ENCODE assay signal across 13 cellular contexts in genomic region chr1:19764848-19765247, GRCh38. TPM values are rescaled to one million over a fixed set of nuclear protein-coding genes. Genes with fewer than 3 reads are reported as not detected.
DNase-seq lines count a peak whose midpoint lies in the region; ATAC-seq and TF ChIP-seq lines count a peak whose summit lies in the region.
"Had no signal": no experiment of that assay in that cellular context is flagged by ENCODE, and none has a peak within 500 bp of the region (broad histone marks: within the 10 kb centered on the region; RNA-seq: fewer than 3 reads in every experiment).

No MANE protein-coding gene starts in this region.

- H3K9me2 ChIP-seq in hepatocyte (replicated peaks; ENCODE audit: insufficient read depth), result no peaks in the 10 kb centered on the region

- no peak for TF ChIP-seq CTCF in hepatocyte (IDR thresholded peaks at IDR 0.05; ENCODE audit: poor library complexity)

- H3K27me3 ChIP-seq in hepatocyte, result no peaks in the 10 kb centered on the region
- H3K27me3 ChIP-seq: BLaER1 had no signal

- no peak overlapping the region for H3K4me2 ChIP-seq in hepatocyte
- H3K4me2 ChIP-seq: BLaER1 had no signal

- no peaks in the 10 kb centered on the region for H4K20me1 ChIP-seq in hepatocyte (ENCODE audit: insufficient read depth, poor library complexity, severe bottlenecking)
- H4K20me1 ChIP-seq: BLaER1 had no signal

- WGBS in hepatocyte (ENCODE audit: low lambda C conversion rate, missing lambda C conversion rate), result 52% methylated on average over 5 of the region's 5 CpGs

- H3K27ac ChIP-seq in hepatocyte, result peak overlapping the region; percentile 66
- H3K27ac ChIP-seq: BLaER1 had no signal

- H3K9me3 Mint-ChIP-seq in stimulated activated naive CD8-positive, alpha-beta T cell treated with anti-CD3 and anti-CD28 coated beads, Interleukin-15, amount 100 ng/mL, for 72 hours, result no peaks in the 10 kb centered on the region
- no peaks in the 10 kb centered on the region for H3K9me3 Mint-ChIP-seq in activated naive CD8-positive, alpha-beta T cell treated with anti-CD3 and anti-CD28 coated beads, Interleukin-2, amount 50 U/mL, for 24 hours
- no peaks in the 10 kb centered on the region for H3K9me3 Mint-ChIP-seq in immature natural killer cell
- H3K9me3 Mint-ChIP-seq in effector memory CD8-positive, alpha-beta T cell, result no peaks in the 10 kb centered on the region

- H3K27ac Mint-ChIP-seq in stimulated activated naive CD8-positive, alpha-beta T cell treated with anti-CD3 and anti-CD28 coated beads, Interleukin-15, amount 100 ng/mL, for 72 hours, result no peak overlapping the region
- H3K27ac Mint-ChIP-seq in activated naive CD8-positive, alpha-beta T cell treated with anti-CD3 and anti-CD28 coated beads, Interleukin-2, amount 50 U/mL, for 24 hours, result peak overlapping the region; percentile 40
- H3K27ac Mint-ChIP-seq in immature natural killer cell, result no peak overlapping the region
- H3K27ac Mint-ChIP-seq in effector memory CD8-positive, alpha-beta T cell, result no peak overlapping the region

- peaks cover 8% of the 10 kb centered on the region for H3K36me3 Mint-ChIP-seq in activated naive CD8-positive, alpha-beta T cell treated with anti-CD3 and anti-CD28 coated beads, Interleukin-2, amount 50 U/mL, for 24 hours (ENCODE audit: low read depth)
- H3K36me3 Mint-ChIP-seq in immature natural killer cell, result peaks cover 11 to 19% (median 17%) of the 10 kb centered on the region in 3 donors
- H3K36me3 Mint-ChIP-seq in effector memory CD8-positive, alpha-beta T cell (ENCODE audit: insufficient read depth), result peaks cover 10% of the 10 kb centered on the region

- H3K79me2 ChIP-seq in hepatocyte, result no peaks in the 10 kb centered on the region

- no peaks in the 10 kb centered on the region for H3K36me3 ChIP-seq in hepatocyte (replicated peaks; ENCODE audit: insufficient read depth, low read depth)

- DNase-seq in stimulated activated naive CD8-positive, alpha-beta T cell treated with anti-CD3 and anti-CD28 coated beads, Interleukin-15, Interleukin-2, amounts not matched to agents 100 U/mL and 50 U/mL, for 24 hours, result no peak
- no peak for DNase-seq in stimulated activated naive CD8-positive, alpha-beta T cell treated with anti-CD3 and anti-CD28 coated beads, Interleukin-15, amount 100 ng/mL, for 72 hours
- DNase-seq in activated naive CD8-positive, alpha-beta T cell treated with anti-CD3 and anti-CD28 coated beads, Interleukin-2, amount 50 U/mL, for 24 hours, result no peak
- DNase-seq in hepatocyte (ENCODE audit: low spot score) (peak; percentile 39), cortex of kidney (lab: John Stamatoyannopoulos, UW) (no peak), NCI-H82 treated with DMSO at 0.1 percent for 48 hours (lab: John Stamatoyannopoulos, UW; ENCODE audit: unreplicated experiment) (no peak), immature natural killer cell (no peak)
- no peak for DNase-seq in effector memory CD8-positive, alpha-beta T cell
- DNase-seq: NCI-H1092, NCI-H524 treated with DMSO at 0.1 percent for 48 hours had no signal

- no peak overlapping the region for H2AFZ ChIP-seq in hepatocyte

- H3K4me3 ChIP-seq in hepatocyte, result no peak overlapping the region
- H3K4me3 ChIP-seq: BLaER1 had no signal

- no peaks in the 10 kb centered on the region for H3K4me1 ChIP-seq in hepatocyte (ENCODE audit: insufficient read depth)

- H3K4me1 Mint-ChIP-seq in stimulated activated naive CD8-positive, alpha-beta T cell treated with anti-CD3 and anti-CD28 coated beads, Interleukin-15, amount 100 ng/mL, for 72 hours, result peaks cover 18% of the 10 kb centered on the region
- peaks cover 20% of the 10 kb centered on the region for H3K4me1 Mint-ChIP-seq in activated naive CD8-positive, alpha-beta T cell treated with anti-CD3 and anti-CD28 coated beads, Interleukin-2, amount 50 U/mL, for 24 hours
- H3K4me1 Mint-ChIP-seq in immature natural killer cell, result no peaks in the 10 kb centered on the region
- peaks cover 0 to 4% of the 10 kb centered on the region in 2 donors for H3K4me1 Mint-ChIP-seq in effector memory CD8-positive, alpha-beta T cell (ENCODE audit: low read depth in 2 of 2)

- H3K27me3 Mint-ChIP-seq in stimulated activated naive CD8-positive, alpha-beta T cell treated with anti-CD3 and anti-CD28 coated beads, Interleukin-15, amount 100 ng/mL, for 72 hours, result no peaks in the 10 kb centered on the region
- no peaks in the 10 kb centered on the region for H3K27me3 Mint-ChIP-seq in activated naive CD8-positive, alpha-beta T cell treated with anti-CD3 and anti-CD28 coated beads, Interleukin-2, amount 50 U/mL, for 24 hours
- peaks cover 0 to 1% (median 0%) of the 10 kb centered on the region in 3 donors for H3K27me3 Mint-ChIP-seq in immature natural killer cell (ENCODE audit: low read depth in 3 of 3)
- no peaks in the 10 kb centered on the region for H3K27me3 Mint-ChIP-seq in effector memory CD8-positive, alpha-beta T cell

- ATAC-seq in stimulated activated naive CD8-positive, alpha-beta T cell treated with anti-CD3 and anti-CD28 coated beads, Interleukin-15, Interleukin-2, amounts not matched to agents 100 U/mL and 50 U/mL, for 24 hours, result peak; percentile 30
- ATAC-seq in stimulated activated naive CD8-positive, alpha-beta T cell treated with anti-CD3 and anti-CD28 coated beads, Interleukin-15, amount 100 ng/mL, for 72 hours, result no peak
- peak; percentile 17 for ATAC-seq in activated naive CD8-positive, alpha-beta T cell treated with anti-CD3 and anti-CD28 coated beads, Interleukin-2, amount 50 U/mL, for 24 hours
- no peak for ATAC-seq in effector memory CD8-positive, alpha-beta T cell (replicated peaks)

- H3K9me3 ChIP-seq in hepatocyte (ENCODE audit: low read depth), result no peaks in the 10 kb centered on the region
- H3K9me3 ChIP-seq: BLaER1 had no signal

- H3K4me3 Mint-ChIP-seq in stimulated activated naive CD8-positive, alpha-beta T cell treated with anti-CD3 and anti-CD28 coated beads, Interleukin-15, amount 100 ng/mL, for 72 hours, result no peak overlapping the region
- H3K4me3 Mint-ChIP-seq in activated naive CD8-positive, alpha-beta T cell treated with anti-CD3 and anti-CD28 coated beads, Interleukin-2, amount 50 U/mL, for 24 hours, result no peak overlapping the region
- H3K4me3 Mint-ChIP-seq in immature natural killer cell, result no peak overlapping the region
- H3K4me3 Mint-ChIP-seq in effector memory CD8-positive, alpha-beta T cell, result no peak overlapping the region

RNA-seq across cellular contexts. Expression of gene TMCO4, which starts 34.9 kb away (rescaled TPM):
- 12.0 and 13.0 TPM in 2 replicates for total RNA-seq in hepatocyte
- polyA plus RNA-seq in hepatocyte, result 8.7 and 12.7 TPM in 2 replicates
- polyA plus RNA-seq in immature natural killer cell, result 10 to 100 TPM; 13.1 to 17.0 (median 16.9) TPM

RNA-seq across cellular contexts. Expression of gene RNF186, which starts 50.2 kb away (rescaled TPM):
- total RNA-seq in hepatocyte, result 0.93 and 1.4 TPM in 2 replicates
- 1.4 and 2.0 TPM in 2 replicates for polyA plus RNA-seq in hepatocyte
- polyA plus RNA-seq in immature natural killer cell, result not detected
- total RNA-seq: HT-29, skeletal muscle tissue had no signal

Comparison
In these comparisons a context has a peak if more than half of its experiments do, and no peak if none do; other contexts are left out.
1. ATAC-seq: peak in stimulated activated naive CD8-positive, alpha-beta T cell treated with anti-CD3 and anti-CD28 coated beads, Interleukin-15, Interleukin-2, amounts not matched to agents 100 U/mL and 50 U/mL, for 24 hours (single experiment) and activated naive CD8-positive, alpha-beta T cell treated with anti-CD3 and anti-CD28 coated beads, Interleukin-2, amount 50 U/mL, for 24 hours (single experiment); none in stimulated activated naive CD8-positive, alpha-beta T cell treated with anti-CD3 and anti-CD28 coated beads, Interleukin-15, amount 100 ng/mL, for 72 hours (single experiment) and effector memory CD8-positive, alpha-beta T cell (single experiment).